8 cellular contexts compared by ENCODE assay signal in genomic region chr2:121974919-121975654, GRCh38.
A peak's percentile ranks its signal among the peaks of the same experiment; 100 is the strongest.
DNase-seq lines count a peak whose midpoint lies in the region; ATAC-seq and TF ChIP-seq lines count a peak whose summit lies in the region.

No MANE protein-coding gene starts in this region.

- H3K27ac Mint-ChIP-seq in Calu3 (ENCODE audit: unreplicated experiment) (no peak overlapping the region), endothelial cell (ENCODE audit: unreplicated experiment) (no peak overlapping the region)
- H3K27ac Mint-ChIP-seq in activated CD4-positive, alpha-beta memory T cell treated with anti-CD3 and anti-CD28 coated beads for 36 hours: no peak overlapping the region

- CTCF ChIA-PET in Calu3 (lab: Charles Lee): interaction anchor here (1.0 kb wide), 1 partner anchor 9 kb away, joined by 4 read pairs; no protein-coding TSS in a partner anchor
- CTCF ChIA-PET in activated CD4-positive, alpha-beta memory T cell treated with anti-CD3 and anti-CD28 coated beads for 36 hours (lab: Charles Lee): interaction anchor here (0.9 to 1.3 kb wide), 5 partner anchors 11 to 476 kb away, joined by 3 to 4 read pairs (median 3); no protein-coding TSS in a partner anchor

- H3K4me3 ChIP-seq in mucosa of descending colon (no peak overlapping the region), stomach (peak overlapping the region; percentile 20 to 43 (median 38))

- no peaks in the 10 kb centered on the region for H3K27me3 ChIP-seq in stomach

- H3K27me3 Mint-ChIP-seq in Calu3 (ENCODE audit: unreplicated experiment) (peaks cover 32% of the 10 kb centered on the region), endothelial cell (ENCODE audit: unreplicated experiment) (peaks cover 4% of the 10 kb centered on the region)
- peaks cover 2% of the 10 kb centered on the region for H3K27me3 Mint-ChIP-seq in activated CD4-positive, alpha-beta memory T cell treated with anti-CD3 and anti-CD28 coated beads for 36 hours

- no peak for TF ChIP-seq EP300 in stomach (IDR thresholded peaks at IDR 0.05)

- no peak overlapping the region for H3K27ac ChIP-seq in stomach

- H3K36me3 Mint-ChIP-seq in Calu3 (ENCODE audit: insufficient read depth, unreplicated experiment): no peaks in the 10 kb centered on the region
- H3K36me3 Mint-ChIP-seq in activated CD4-positive, alpha-beta memory T cell treated with anti-CD3 and anti-CD28 coated beads for 36 hours: no peaks in the 10 kb centered on the region
- no peaks in the 10 kb centered on the region for H3K36me3 Mint-ChIP-seq in endothelial cell (ENCODE audit: low read depth, unreplicated experiment)

- H3K9me3 Mint-ChIP-seq in Calu3 (ENCODE audit: low read depth, unreplicated experiment): no peaks in the 10 kb centered on the region
- H3K9me3 Mint-ChIP-seq in activated CD4-positive, alpha-beta memory T cell treated with anti-CD3 and anti-CD28 coated beads for 36 hours: no peaks in the 10 kb centered on the region
- no peaks in the 10 kb centered on the region for H3K9me3 Mint-ChIP-seq in endothelial cell (ENCODE audit: unreplicated experiment)

- peak; percentile 77 for TF ChIP-seq CTCF in Calu3 (IDR thresholded peaks at IDR 0.05; ENCODE audit: unreplicated experiment)
- peak; percentile 83 for TF ChIP-seq CTCF in endothelial cell (IDR thresholded peaks at IDR 0.05; ENCODE audit: unreplicated experiment)
- peak; percentile 16 for TF ChIP-seq CTCF in mucosa of descending colon (IDR thresholded peaks at IDR 0.05)
- peak in 4 of 7 experiments; percentile 29 to 49 (median 34) for TF ChIP-seq CTCF in stomach (IDR thresholded peaks at IDR 0.05)

- no peak overlapping the region for H3K4me3 Mint-ChIP-seq in Calu3 (ENCODE audit: low read depth, unreplicated experiment)
- H3K4me3 Mint-ChIP-seq in activated CD4-positive, alpha-beta memory T cell treated with anti-CD3 and anti-CD28 coated beads for 36 hours: no peak overlapping the region
- no peak overlapping the region for H3K4me3 Mint-ChIP-seq in endothelial cell (ENCODE audit: unreplicated experiment)

- H3K4me1 ChIP-seq in mucosa of descending colon (ENCODE audit: low read depth) (no peaks in the 10 kb centered on the region), stomach (peaks cover 0 to 24% (median 11%) of the 10 kb centered on the region in 4 donors)

- H3K36me3 ChIP-seq in mucosa of descending colon (ENCODE audit: low read depth) (no peaks in the 10 kb centered on the region), stomach (no peaks in the 10 kb centered on the region)

- POLR2A ChIA-PET in activated CD4-positive, alpha-beta memory T cell treated with anti-CD3 and anti-CD28 coated beads for 36 hours (lab: Charles Lee): no interaction called here

- ATAC-seq in GM19467 (IDR thresholded peaks at IDR 0.05; ENCODE audit: unreplicated experiment) (peak; percentile 97), HG03558 (IDR thresholded peaks at IDR 0.05; ENCODE audit: extremely low read depth, unreplicated experiment) (peak; percentile 97), mucosa of descending colon (peak; percentile 93)

- intact Hi-C loops in Calu3 (cut with micrococcal nuclease; ENCODE audit: unreplicated experiment) (loop anchor here (1.0 to 10.0 kb wide), 4 partner anchors 216 to 770 kb away; no protein-coding TSS in a partner anchor), mucosa of descending colon (cut with DNase I, micrococcal nuclease) (loop anchor here in 1 of 2 donors (2.0 kb wide), 1 partner anchor 476 kb away; no protein-coding TSS in a partner anchor), stomach (cut with DNase I; ENCODE audit: low total_unique reads) (no loop called here)
- intact Hi-C loops in activated CD4-positive, alpha-beta memory T cell treated with anti-CD3 and anti-CD28 coated beads for 36 hours (cut with micrococcal nuclease): loop anchor here (1.0 kb wide), 1 partner anchor 161 kb away; no protein-coding TSS in a partner anchor

- BruUV-seq in Calu3 (replicated peaks; lab: Mats Ljungman, UMichigan): no TSS peak

- H3K9me3 ChIP-seq in mucosa of descending colon (no peaks in the 10 kb centered on the region), stomach (no peaks in the 10 kb centered on the region)

- no peaks in the 10 kb centered on the region for H3K4me1 Mint-ChIP-seq in Calu3 (ENCODE audit: low read depth, unreplicated experiment)
- peaks cover 3% of the 10 kb centered on the region for H3K4me1 Mint-ChIP-seq in activated CD4-positive, alpha-beta memory T cell treated with anti-CD3 and anti-CD28 coated beads for 36 hours (ENCODE audit: low read depth)
- H3K4me1 Mint-ChIP-seq in endothelial cell (ENCODE audit: unreplicated experiment): peaks cover 38% of the 10 kb centered on the region

- 2 to 6% (median 4%) methylated on average over 13 of the region's 13 CpGs for WGBS in stomach, 5 donors

- no peak for TF ChIP-seq POLR2A in stomach (IDR thresholded peaks at IDR 0.05)

- DNase-seq in Calu3: peak; percentile 53
- DNase-seq in NCI-H69 (lab: John Stamatoyannopoulos, UW): peak; percentile 82
- peak; percentile 31 for DNase-seq in activated CD4-positive, alpha-beta memory T cell treated with anti-CD3 and anti-CD28 coated beads for 36 hours
- DNase-seq in endothelial cell (ENCODE audit: low spot score): peak; percentile 56
- peak in 2 of 3 donors; percentile 49 to 65 for DNase-seq in mucosa of descending colon
- peak; percentile 34 for DNase-seq in stomach

Comparison
In these comparisons a context has a peak if more than half of its experiments do, and no peak if none do; other contexts are left out.
1. DNase-seq: peak in every context shown above with its lines; median percentile 82 in NCI-H69; 57 in mucosa of descending colon; 56 in endothelial cell; 53 in Calu3; 34 in stomach; 31 in activated CD4-positive, alpha-beta memory T cell treated with anti-CD3 and anti-CD28 coated beads for 36 hours.
2. CTCF ChIP-seq: peak in every context shown above with its lines; median percentile 83 in endothelial cell; 77 in Calu3; 34 in stomach; 16 in mucosa of descending colon.